In the genomic region with DNA sequence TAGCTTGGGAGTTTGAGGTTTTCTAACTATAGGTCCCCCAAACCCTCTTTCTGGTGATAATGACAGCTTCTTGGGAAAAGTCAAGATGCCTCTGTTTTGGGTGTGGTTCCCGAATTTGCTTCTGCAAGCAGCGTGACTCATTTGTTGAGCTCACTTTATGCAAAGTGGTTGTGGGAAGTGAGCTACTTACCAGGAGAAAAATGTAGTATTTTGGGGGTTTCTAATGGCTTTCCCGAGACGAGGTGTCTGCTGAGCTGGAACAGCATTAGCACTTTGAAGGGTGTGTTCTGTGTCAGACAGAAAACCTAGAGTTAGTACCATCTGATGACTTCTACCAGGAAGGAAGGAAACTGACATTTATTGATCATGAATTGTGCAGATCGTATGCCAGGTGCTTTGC, we compare ENCODE assay signal across 1 cellular context.
TF ChIP-seq lines count a peak whose summit lies in the region.

No MANE protein-coding gene starts in this region.

TF ChIP-seq in K562, 482 proteins besides CTCF, POLR2A, EP300 and RAD21 (continued from another document):
- TF ChIP-seq NCOA2 (IDR thresholded peaks at IDR 0.05; ENCODE audit: partially characterized antibody in 2 of 2), result no peak
- TF ChIP-seq LCOR (CRISPR knock-in tag; IDR thresholded peaks at IDR 0.05), result peak; percentile 76; the same call in 1 of the 2 replicates
- peak; percentile 48; the same call in 1 of the 2 replicates for TF ChIP-seq SMARCA4 (IDR thresholded peaks at IDR 0.05)
- no peak for TF ChIP-seq ZNF696 (CRISPR knock-in tag; conservative IDR thresholded peaks at IDR 0.05)
